8 cellular contexts compared by ENCODE assay signal in genomic region chr10:22003111-22003963, GRCh38.
DNase-seq lines count a peak whose midpoint lies in the region; ATAC-seq lines count a peak whose summit lies in the region.

DNAJC1 (minus strand) TSS chr10:22003730; CDS start chr10:22003434, 296 bp downstream.

- peak; percentile 98 for DNase-seq in AG20443 (ENCODE audit: low spot score)
- peak; percentile 88 for DNase-seq in NCI-H446 treated with DMSO at 0.1 percent for 48 hours (lab: John Stamatoyannopoulos, UW)
- DNase-seq in cerebellar cortex (ENCODE audit: low spot score), result peak; percentile 96
- DNase-seq in islet precursor cell, result peak; percentile 99
- DNase-seq in stimulated activated CD4-positive, alpha-beta T cell treated with anti-CD3 and anti-CD28 coated beads, Interleukin-12 subunit alpha, Interleukin-12 subunit beta, amount 100 ng/mL, for 48 hours (ENCODE audit: low read depth in 2 of 3, low spot score in 1 of 3), result peak; percentile 98 to 100 (median 98)

- ATAC-seq in GM19043 (IDR thresholded peaks at IDR 0.05; ENCODE audit: low read depth, unreplicated experiment), result peak; percentile 94
- ATAC-seq in HG03378 (IDR thresholded peaks at IDR 0.05; ENCODE audit: unreplicated experiment), result peak; percentile 95
- peak; percentile 97 to 98 for ATAC-seq in activated CD4-positive, CD25-positive, alpha-beta regulatory T cell treated with anti-CD3 and anti-CD28 coated beads, Interleukin-2, amount 50 U/mL, for 24 hours

Comparison
In these comparisons a context has a peak if more than half of its experiments do, and no peak if none do; other contexts are left out.
1. Peak in every context shown above with its lines: DNase-seq and ATAC-seq.